ENCODE assay signal across 35 cellular contexts in genomic region chr20:9940329-9940728, GRCh38.
DNase-seq lines count a peak whose midpoint lies in the region; ATAC-seq, FAIRE-seq and TF ChIP-seq lines count a peak whose summit lies in the region.
"Had no signal": no experiment of that assay in that cellular context is flagged by ENCODE, and none has a peak within 500 bp of the region (broad histone marks: within the 10 kb centered on the region; RNA-seq: fewer than 3 reads in every experiment).

No MANE protein-coding gene starts in this region.

- H3K27ac ChIP-seq in HepG2 (ENCODE audit: extremely low read length, insufficient read depth, low read length) (no peak overlapping the region), right lobe of liver (no peak overlapping the region), GM23338 (ENCODE audit: low read depth) (no peak overlapping the region), keratinocyte (ENCODE audit: control insufficient read depth, insufficient read depth, low read length) (no peak overlapping the region)
- H3K27ac ChIP-seq: 22Rv1; A549; BLaER1; BLaER1 treated with 17β-estradiol and CSF1 and Interleukin-3, amounts not matched to agents 10 nM and 100 nM; C4-2B had no signal

- H3K9me3 ChIP-seq in HepG2 (ENCODE audit: low read length), result no peaks in the 10 kb centered on the region
- H3K9me3 ChIP-seq in right lobe of liver, result no peaks in the 10 kb centered on the region
- no peaks in the 10 kb centered on the region for H3K9me3 ChIP-seq in keratinocyte (ENCODE audit: control insufficient read depth, low read depth, low read length)
- H3K9me3 ChIP-seq: A549, BE2C, BLaER1, Caco-2 had no signal

- in situ Hi-C loops in HepG2 (cut with HindIII; ENCODE audit: extremely low pct_ligation_motif_present, low pct_unique_long_range_greater_than_20kb), result no loop called here

- no peaks in the 10 kb centered on the region for H3K4me1 ChIP-seq in HepG2 (ENCODE audit: insufficient read depth, low read length)
- no peaks in the 10 kb centered on the region for H3K4me1 ChIP-seq in right lobe of liver
- no peaks in the 10 kb centered on the region for H3K4me1 ChIP-seq in GM23338 (ENCODE audit: insufficient read depth)
- H3K4me1 ChIP-seq in keratinocyte (ENCODE audit: control insufficient read depth, extremely low read depth, insufficient read depth, low read length), result peaks cover 5% of the 10 kb centered on the region
- H3K4me1 ChIP-seq: BE2C; BLaER1; BLaER1 treated with 17β-estradiol and CSF1 and Interleukin-3, amounts not matched to agents 10 nM and 100 nM; Caco-2 had no signal

- POLR2A ChIA-PET in HepG2 (lab: Yijun Ruan, JAX), result no interaction called here

- DNase-seq in HepG2 (ENCODE audit: low spot score) (no peak), right lobe of liver (no peak), GM23338 (ENCODE audit: low spot score) (no peak), keratinocyte (ENCODE audit: low read depth, low spot score) (no peak), SIG-M5 (lab: John Stamatoyannopoulos, UW) (no peak), NCI-H510A (lab: John Stamatoyannopoulos, UW) (no peak)
- DNase-seq: 8988T; ACHN; AML-193; BE2C; C1 segment of cervical spinal cord; Caco-2; Calu3; CD4-positive, alpha-beta memory T cell; CD4-positive, alpha-beta T cell; CD4-positive, CD25-positive, alpha-beta regulatory T cell; CD8-positive, alpha-beta memory T cell; CD8-positive, alpha-beta T cell; COR-L47; DMS 273 treated with DMSO at 0.1 percent for 48 hours; DMS153; DMS53; DMS79; DMS79 treated with DMSO at 0.1 percent for 48 hours; DND-41; EL had no signal

- ATAC-seq in HepG2 (no peak), right lobe of liver (no peak), GM23338 (no peak)
- ATAC-seq: A549; CD8-positive, alpha-beta T cell had no signal

- H3K36me3 Mint-ChIP-seq in GM23338 (ENCODE audit: low read depth), result no peaks in the 10 kb centered on the region
- H3K36me3 Mint-ChIP-seq: CD14-positive monocyte; CD4-positive, alpha-beta memory T cell; CD4-positive, CD25-positive, alpha-beta regulatory T cell; CD8-positive, alpha-beta memory T cell; CD8-positive, alpha-beta T cell had no signal

- FAIRE-seq in HepG2 (lab: Jason Lieb, UNC) (no peak), keratinocyte (lab: Jason Lieb, UNC) (peak; percentile 46)
- FAIRE-seq: A204.1, A549, D721Med had no signal

- dilution Hi-C loops in keratinocyte (cut with MboI; ENCODE audit: extremely low pct_ligation_motif_present, low sequenced_read_pairs), result no loop called here

- TF ChIP-seq RAD21 in HepG2 (CRISPR knock-in tag; IDR thresholded peaks at IDR 0.05), result no peak

- no peaks in the 10 kb centered on the region for H3K4me1 Mint-ChIP-seq in GM23338
- H3K4me1 Mint-ChIP-seq: B cell; CD14-positive monocyte; CD4-positive, alpha-beta memory T cell; CD4-positive, CD25-positive, alpha-beta regulatory T cell; CD8-positive, alpha-beta memory T cell had no signal

- no peaks in the 10 kb centered on the region for H3K79me2 ChIP-seq in HepG2 (ENCODE audit: insufficient read depth, low read length)
- H3K79me2 ChIP-seq in GM23338 (replicated peaks; ENCODE audit: insufficient read depth), result no peaks in the 10 kb centered on the region
- H3K79me2 ChIP-seq in keratinocyte (ENCODE audit: control insufficient read depth, insufficient read depth, low read length), result no peaks in the 10 kb centered on the region

- no peaks in the 10 kb centered on the region for H3F3A ChIP-seq in GM23338 (replicated peaks; ENCODE audit: low read depth)

- H3K36me3 ChIP-seq in HepG2 (replicated peaks in 1 of 2; ENCODE audit: control insufficient read depth in 1 of 2, insufficient read depth in 2 of 2, low read length in 2 of 2) (no peaks in the 10 kb centered on the region), right lobe of liver (no peaks in the 10 kb centered on the region), GM23338 (ENCODE audit: insufficient read depth) (no peaks in the 10 kb centered on the region), keratinocyte (ENCODE audit: control insufficient read depth in 2 of 2, extremely low read depth in 1 of 2, insufficient read depth in 2 of 2, low read length in 2 of 2) (no peaks in the 10 kb centered on the region)
- H3K36me3 ChIP-seq: BE2C; BLaER1; BLaER1 treated with 17β-estradiol and CSF1 and Interleukin-3, amounts not matched to agents 10 nM and 100 nM had no signal

- intact Hi-C loops in HepG2 (cut with micrococcal nuclease; ENCODE audit: unreplicated experiment), result no loop called here
- intact Hi-C loops in right lobe of liver (cut with DNase I), result no loop called here

- no peak for TF ChIP-seq POLR2A in HepG2 (IDR thresholded peaks at IDR 0.05; ENCODE audit: insufficient read depth in 1 of 2, low read depth in 2 of 2, low read length in 2 of 2)
- TF ChIP-seq POLR2A in right lobe of liver (IDR thresholded peaks at IDR 0.05), result no peak

- no peak overlapping the region for H3K9ac ChIP-seq in HepG2 (ENCODE audit: insufficient read depth, low read depth, low read length)
- H3K9ac ChIP-seq in keratinocyte (ENCODE audit: control insufficient read depth, extremely low read depth, insufficient read depth, low read length), result no peak overlapping the region
- H3K9ac ChIP-seq: BLaER1; BLaER1 treated with 17β-estradiol and CSF1 and Interleukin-3, amounts not matched to agents 10 nM and 100 nM had no signal

- 7% methylated on average over 2 of the region's 2 CpGs for WGBS in HepG2 (ENCODE audit: low lambda C conversion rate)
- WGBS in right lobe of liver (ENCODE audit: insufficient coverage, low coverage, low lambda C conversion rate, missing lambda C conversion rate), result 48% methylated on average over 2 of the region's 2 CpGs

- H4K20me1 ChIP-seq in HepG2 (ENCODE audit: insufficient read depth, low read length) (no peaks in the 10 kb centered on the region), GM23338 (replicated peaks; ENCODE audit: insufficient read depth) (no peaks in the 10 kb centered on the region), keratinocyte (ENCODE audit: control insufficient read depth, extremely low read depth, insufficient read depth, low read length) (no peaks in the 10 kb centered on the region)
- H4K20me1 ChIP-seq: BLaER1; BLaER1 treated with 17β-estradiol and CSF1 and Interleukin-3, amounts not matched to agents 10 nM and 100 nM had no signal

- no peaks in the 10 kb centered on the region for H3K27me3 ChIP-seq in HepG2 (ENCODE audit: control insufficient read depth in 1 of 2, insufficient read depth in 2 of 2, low read length in 2 of 2)
- peaks cover 0 to 4% of the 10 kb centered on the region in 2 donors for H3K27me3 ChIP-seq in right lobe of liver
- no peaks in the 10 kb centered on the region for H3K27me3 ChIP-seq in GM23338 (ENCODE audit: insufficient read depth)
- no peaks in the 10 kb centered on the region for H3K27me3 ChIP-seq in keratinocyte (ENCODE audit: control insufficient read depth, extremely low read depth, insufficient read depth, low read length)
- H3K27me3 ChIP-seq: BLaER1; BLaER1 treated with 17β-estradiol and CSF1 and Interleukin-3, amounts not matched to agents 10 nM and 100 nM had no signal

- CTCF ChIA-PET in HepG2 (lab: Yijun Ruan, JAX; ENCODE audit: low intra/inter-chr PET ratio, low total read pairs), result no interaction called here

- H3K4me3 ChIP-seq in HepG2 (replicated peaks in 1 of 3; ENCODE audit: insufficient read depth in 1 of 3, low read depth in 2 of 3, low read length in 3 of 3) (no peak overlapping the region), right lobe of liver (no peak overlapping the region), GM23338 (no peak overlapping the region), keratinocyte (ENCODE audit: control insufficient read depth in 2 of 3, extremely low read depth in 1 of 3, insufficient read depth in 2 of 3, low read depth in 1 of 3, low read length in 3 of 3) (no peak overlapping the region)
- H3K4me3 ChIP-seq: A549; BLaER1; BLaER1 treated with 17β-estradiol and CSF1 and Interleukin-3, amounts not matched to agents 10 nM and 100 nM had no signal

- BruUV-seq in HepG2 (replicated peaks; lab: Mats Ljungman, UMichigan), result no TSS peak

- TF ChIP-seq CTCF in HepG2 (CRISPR knock-in tag; IDR thresholded peaks at IDR 0.05), result no peak
- no peak for TF ChIP-seq CTCF in right lobe of liver (IDR thresholded peaks at IDR 0.05)
- no peak for TF ChIP-seq CTCF in GM23338 (conservative IDR thresholded peaks at IDR 0.05; ENCODE audit: low read depth in 2 of 2)
- no peak for TF ChIP-seq CTCF in keratinocyte (optimal IDR thresholded peaks at IDR 0.05 in 1 of 3, IDR thresholded peaks at IDR 0.05 in 1 of 3, conservative IDR thresholded peaks at IDR 0.05 in 1 of 3; ENCODE audit: extremely low read depth in 1 of 3, insufficient read depth in 2 of 3, low read length in 3 of 3)

- peaks cover 6% of the 10 kb centered on the region; the same call in 1 of the 2 replicates for H3K9me2 ChIP-seq in GM23338 (ENCODE audit: insufficient read depth)

- H3K9me3 Mint-ChIP-seq in GM23338, result no peaks in the 10 kb centered on the region
- H3K9me3 Mint-ChIP-seq: CD8-positive, alpha-beta memory T cell; CD8-positive, alpha-beta T cell had no signal

- no peak overlapping the region for H3K4me2 ChIP-seq in HepG2 (ENCODE audit: low read depth, low read length)
- no peak overlapping the region for H3K4me2 ChIP-seq in GM23338
- no peak overlapping the region for H3K4me2 ChIP-seq in keratinocyte (ENCODE audit: control insufficient read depth, extremely low read depth, insufficient read depth, low read depth, low read length)
- H3K4me2 ChIP-seq: A549; BLaER1; BLaER1 treated with 17β-estradiol and CSF1 and Interleukin-3, amounts not matched to agents 10 nM and 100 nM had no signal

- H3K27me3 Mint-ChIP-seq in GM23338 (ENCODE audit: insufficient read depth, low read depth, poor library complexity), result peaks cover 4% of the 10 kb centered on the region
- H3K27me3 Mint-ChIP-seq: CD4-positive, CD25-positive, alpha-beta regulatory T cell had no signal

- H2AFZ ChIP-seq in HepG2 (ENCODE audit: low read length), result no peak overlapping the region
- H2AFZ ChIP-seq in GM23338, result no peak overlapping the region
- no peak overlapping the region for H2AFZ ChIP-seq in keratinocyte (ENCODE audit: control insufficient read depth, low read length)

- H3K9me1 ChIP-seq in keratinocyte (ENCODE audit: control insufficient read depth, extremely low read depth, insufficient read depth, low read length), result no peaks in the 10 kb centered on the region

- no peak overlapping the region for H3K27ac Mint-ChIP-seq in GM23338
- H3K27ac Mint-ChIP-seq: B cell; CD14-positive monocyte; CD4-positive, alpha-beta memory T cell; CD4-positive, alpha-beta T cell; CD4-positive, CD25-positive, alpha-beta regulatory T cell; CD8-positive, alpha-beta memory T cell; CD8-positive, alpha-beta T cell had no signal

- H3K4me3 Mint-ChIP-seq in GM23338, result no peak overlapping the region
- H3K4me3 Mint-ChIP-seq: B cell; CD14-positive monocyte; CD4-positive, alpha-beta memory T cell; CD4-positive, alpha-beta T cell; CD4-positive, CD25-positive, alpha-beta regulatory T cell; CD8-positive, alpha-beta memory T cell; CD8-positive, alpha-beta T cell had no signal

- TF ChIP-seq EP300 in HepG2 (IDR thresholded peaks at IDR 0.05; ENCODE audit: low read depth in 2 of 2, low read length in 2 of 2), result no peak
- no peak for TF ChIP-seq EP300 in HepG2 (CRISPR knock-in tag; IDR thresholded peaks at IDR 0.05; ENCODE audit: borderline replicate concordance)

TF ChIP-seq in HepG2, 621 proteins besides CTCF, POLR2A, EP300 and RAD21 (continues in another document):
- TF ChIP-seq ZNF331 (CRISPR knock-in tag; IDR thresholded peaks at IDR 0.05), result peak; percentile 88
